Comparison of ENCODE assay signal across 13 cellular contexts in the genomic region with DNA sequence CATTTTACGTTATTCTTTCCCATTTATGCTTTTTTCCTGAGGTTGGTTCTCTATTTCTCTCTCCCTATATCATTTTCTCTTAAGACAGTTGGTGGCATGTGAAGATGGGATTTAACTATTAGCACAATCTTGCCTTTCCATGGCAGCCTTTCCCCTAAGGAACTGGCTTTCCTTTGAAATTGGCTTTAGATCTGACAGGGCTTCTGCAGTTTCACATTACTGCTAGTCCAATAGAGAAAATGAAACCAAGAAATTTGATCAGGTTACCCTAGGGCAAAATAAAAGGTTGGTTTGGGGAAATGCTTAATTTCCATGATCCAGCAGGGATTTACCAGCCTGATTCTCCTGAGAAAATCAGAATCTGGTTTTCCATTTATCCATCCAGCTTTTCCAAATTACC. TPM values are rescaled to one million over a fixed set of nuclear protein-coding genes. Genes with fewer than 3 reads are reported as not detected.
DNase-seq lines count a peak whose midpoint lies in the region; ATAC-seq and TF ChIP-seq lines count a peak whose summit lies in the region.
"Had no signal": no experiment of that assay in that cellular context is flagged by ENCODE, and none has a peak within 500 bp of the region (broad histone marks: within the 10 kb centered on the region; RNA-seq: fewer than 3 reads in every experiment).

No MANE protein-coding gene starts in this region.

- intact Hi-C loops in prostate gland (cut with DNase I) (no loop called here), left cardiac atrium (cut with DNase I) (no loop called here)

- no peak for TF ChIP-seq CTCF in GM06990 (IDR thresholded peaks at IDR 0.05; ENCODE audit: insufficient read depth, low read length, poor library complexity, severe bottlenecking)
- no peak for TF ChIP-seq CTCF in foreskin fibroblast (IDR thresholded peaks at IDR 0.05; ENCODE audit: low read depth, low read length)
- no peak for TF ChIP-seq CTCF in prostate gland (IDR thresholded peaks at IDR 0.05)
- no peak for TF ChIP-seq CTCF in GM10266 (IDR thresholded peaks at IDR 0.05; ENCODE audit: control insufficient read depth, insufficient read depth, low read depth, missing control alignments)

- DNase-seq in GM06990 (ENCODE audit: extremely low read depth, insufficient read length): no peak
- DNase-seq in NCI-H69 (lab: John Stamatoyannopoulos, UW): peak; percentile 53
- no peak for DNase-seq in foreskin fibroblast
- DNase-seq in prostate gland (ENCODE audit: low spot score): no peak
- DNase-seq in left cardiac atrium: no peak
- no peak for DNase-seq in GM10266 (ENCODE audit: extremely low spot score)
- DNase-seq: activated naive CD8-positive, alpha-beta T cell treated with anti-CD3 and anti-CD28 coated beads, Interleukin-2, amount 10 ng/mL, durations not matched to agents 7 days and 5 days; HCEC 1CT; hippocampal formation; Kasumi-1 had no signal

- H3K36me3 ChIP-seq in GM06990 (ENCODE audit: control insufficient read depth, insufficient read depth, low read length) (no peaks in the 10 kb centered on the region), prostate gland (no peaks in the 10 kb centered on the region)

- H3K9me3 ChIP-seq in prostate gland: no peaks in the 10 kb centered on the region

- ATAC-seq in GM19452 (IDR thresholded peaks at IDR 0.05; ENCODE audit: unreplicated experiment): peak; percentile 75
- ATAC-seq in HG02973 (IDR thresholded peaks at IDR 0.05; ENCODE audit: unreplicated experiment): peak; percentile 82
- no peak for ATAC-seq in left cardiac atrium

- H3K27ac ChIP-seq in prostate gland: no peak overlapping the region
- H3K27ac ChIP-seq: SK-N-MC had no signal

- H3K27me3 ChIP-seq in GM06990 (replicated peaks; ENCODE audit: control insufficient read depth, insufficient read depth, low read length) (no peaks in the 10 kb centered on the region), prostate gland (replicated peaks; ENCODE audit: insufficient read depth) (no peaks in the 10 kb centered on the region)

- 32% methylated on average over 1 of the region's 1 CpG for WGBS in prostate gland

- no peak for TF ChIP-seq POLR2A in prostate gland (IDR thresholded peaks at IDR 0.05)

- H3K4me1 ChIP-seq in prostate gland (replicated peaks): no peaks in the 10 kb centered on the region

- H3K4me3 ChIP-seq in GM06990 (replicated peaks; ENCODE audit: low read depth, low read length) (0 out of 2 replicates have a peak overlapping the region, but pooled peaks have one; percentile 13), foreskin fibroblast (ENCODE audit: low read depth in 1 of 2, low read length in 2 of 2) (no peak overlapping the region), prostate gland (no peak overlapping the region)
- H3K4me3 ChIP-seq: SK-N-MC had no signal

RNA-seq across cellular contexts. Expression of a gene that starts 22.7 kb away (rescaled TPM):
- total RNA-seq in prostate gland (10 to 100 TPM in 1 of 2 donors, 1 to 10 TPM in 1; 6.1 to 10.5 TPM), left cardiac atrium (10 to 100 TPM; 67.0 to 67.9 TPM)
- total RNA-seq: activated naive CD8-positive, alpha-beta T cell treated with anti-CD3 and anti-CD28 coated beads, Interleukin-2, amount 10 ng/mL, durations not matched to agents 7 days and 5 days had no signal

Comparison
In these comparisons a context has a peak if more than half of its experiments do, and no peak if none do; other contexts are left out.
1. ATAC-seq: peak in GM19452 (single experiment) and HG02973 (single experiment); none in left cardiac atrium (0 of 2).
2. RNA of a gene that starts 22.7 kb away (total RNA-seq): 67.0 to 67.9 TPM in left cardiac atrium; 6.1 to 10.5 TPM in prostate gland; every median in the first group is over 4 times any median in the second.